Comparison of ENCODE assay signal across 18 cellular contexts in the genomic region with DNA sequence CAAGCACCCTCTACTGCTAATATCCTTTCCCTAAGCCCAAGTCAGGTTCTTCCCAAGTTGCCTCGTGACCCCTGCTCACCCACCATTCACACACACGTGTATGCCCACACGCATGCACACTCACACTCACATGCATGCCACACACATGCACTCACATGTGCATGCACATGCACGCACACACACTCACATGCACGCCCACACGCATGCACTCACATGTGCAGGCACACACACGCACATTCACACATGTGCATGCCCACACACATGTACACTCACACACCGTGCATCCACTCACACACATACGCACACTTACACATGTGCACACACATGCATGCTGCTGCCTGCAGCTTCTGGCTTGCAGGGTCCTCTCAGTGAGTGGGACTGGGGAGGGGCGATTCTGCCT.
DNase-seq lines count a peak whose midpoint lies in the region; ATAC-seq, FAIRE-seq and TF ChIP-seq lines count a peak whose summit lies in the region.
"Had no signal": no experiment of that assay in that cellular context is flagged by ENCODE, and none has a peak within 500 bp of the region (broad histone marks: within the 10 kb centered on the region; RNA-seq: fewer than 3 reads in every experiment).

No MANE protein-coding gene starts in this region.

- no TSS peak for BruUV-seq in HepG2 (replicated peaks; lab: Mats Ljungman, UMichigan)

- TF ChIP-seq RAD21 in HepG2 (CRISPR knock-in tag; IDR thresholded peaks at IDR 0.05) = no peak

- H3K9me3 Mint-ChIP-seq in nephron progenitor cell = no peaks in the 10 kb centered on the region
- no peaks in the 10 kb centered on the region for H3K9me3 Mint-ChIP-seq in activated naive CD4-positive, alpha-beta T cell treated with anti-CD3 and anti-CD28 coated beads for 36 hours

- H3K27me3 Mint-ChIP-seq in nephron progenitor cell (ENCODE audit: low read depth, poor library complexity) = no peaks in the 10 kb centered on the region
- no peaks in the 10 kb centered on the region for H3K27me3 Mint-ChIP-seq in activated naive CD4-positive, alpha-beta T cell treated with anti-CD3 and anti-CD28 coated beads for 36 hours (ENCODE audit: low read depth)

- 94% methylated on average over 10 of the region's 10 CpGs for WGBS in HepG2 (ENCODE audit: low lambda C conversion rate)
- 94% methylated on average over 10 of the region's 10 CpGs for WGBS in right lobe of liver (ENCODE audit: insufficient coverage, low coverage, low lambda C conversion rate, missing lambda C conversion rate)
- 88% methylated on average over 10 of the region's 10 CpGs for WGBS in body of pancreas, 2 donors
- 78 to 91% methylated on average over 10 of the region's 10 CpGs for WGBS in upper lobe of left lung, 2 donors

- peaks cover 0 to 2% of the 10 kb centered on the region in 2 experiments; a peak in 2 of 5 replicates for H3K36me3 ChIP-seq in HepG2 (replicated peaks in 1 of 2; ENCODE audit: control insufficient read depth in 1 of 2, insufficient read depth in 2 of 2, low read length in 2 of 2)
- H3K36me3 ChIP-seq in right lobe of liver = no peaks in the 10 kb centered on the region
- H3K36me3 ChIP-seq in body of pancreas (replicated peaks in 1 of 2; ENCODE audit: insufficient read depth in 1 of 2, low read depth in 2 of 2) = no peaks in the 10 kb centered on the region
- H3K36me3 ChIP-seq in upper lobe of left lung = peaks cover 0 to 21% (median 0%) of the 10 kb centered on the region in 4 donors

- H3K27ac Mint-ChIP-seq in nephron progenitor cell = peak overlapping the region; percentile 22
- no peak overlapping the region for H3K27ac Mint-ChIP-seq in activated naive CD4-positive, alpha-beta T cell treated with anti-CD3 and anti-CD28 coated beads for 36 hours

- intact Hi-C loops in HepG2 (cut with micrococcal nuclease; ENCODE audit: unreplicated experiment) (no loop called here), right lobe of liver (cut with DNase I) (no loop called here), body of pancreas (cut with DNase I) (loop anchor here (5.0 kb wide), 1 partner anchor 33 kb away; no protein-coding TSS in a partner anchor)
- intact Hi-C loops in activated naive CD4-positive, alpha-beta T cell treated with anti-CD3 and anti-CD28 coated beads for 36 hours (cut with micrococcal nuclease) = no loop called here

- no peak overlapping the region for H2AFZ ChIP-seq in HepG2 (ENCODE audit: low read length)

- no peak overlapping the region for H3K4me3 Mint-ChIP-seq in nephron progenitor cell
- H3K4me3 Mint-ChIP-seq in activated naive CD4-positive, alpha-beta T cell treated with anti-CD3 and anti-CD28 coated beads for 36 hours = no peak overlapping the region

- no peak for FAIRE-seq in HepG2 (lab: Jason Lieb, UNC)
- FAIRE-seq: A549, H54 had no signal

- H3K4me1 Mint-ChIP-seq in nephron progenitor cell = peaks cover 37% of the 10 kb centered on the region
- H3K4me1 Mint-ChIP-seq in activated naive CD4-positive, alpha-beta T cell treated with anti-CD3 and anti-CD28 coated beads for 36 hours (ENCODE audit: low read depth) = no peaks in the 10 kb centered on the region

- in situ Hi-C loops in HepG2 (cut with HindIII; ENCODE audit: extremely low pct_ligation_motif_present, low pct_unique_long_range_greater_than_20kb) = no loop called here

- H3K27me3 ChIP-seq in HepG2 (ENCODE audit: control insufficient read depth in 1 of 2, insufficient read depth in 2 of 2, low read length in 2 of 2) = no peaks in the 10 kb centered on the region
- no peaks in the 10 kb centered on the region for H3K27me3 ChIP-seq in right lobe of liver
- H3K27me3 ChIP-seq in body of pancreas = no peaks in the 10 kb centered on the region
- no peaks in the 10 kb centered on the region for H3K27me3 ChIP-seq in upper lobe of left lung

- peaks cover 74% of the 10 kb centered on the region for H3K4me1 ChIP-seq in HepG2 (ENCODE audit: insufficient read depth, low read length)
- H3K4me1 ChIP-seq in right lobe of liver = peaks cover 0 to 15% (median 5%) of the 10 kb centered on the region in 4 donors
- H3K4me1 ChIP-seq in body of pancreas = peaks cover 96% of the 10 kb centered on the region
- H3K4me1 ChIP-seq in upper lobe of left lung = peaks cover 69 to 95% (median 79%) of the 10 kb centered on the region in 4 donors

- no peak for TF ChIP-seq POLR2A in HepG2 (IDR thresholded peaks at IDR 0.05; ENCODE audit: insufficient read depth in 1 of 2, low read depth in 2 of 2, low read length in 2 of 2)
- no peak for TF ChIP-seq POLR2A in right lobe of liver (IDR thresholded peaks at IDR 0.05)
- no peak for TF ChIP-seq POLR2A in body of pancreas (IDR thresholded peaks at IDR 0.05)
- TF ChIP-seq POLR2A in upper lobe of left lung (IDR thresholded peaks at IDR 0.05) = no peak

- CTCF ChIA-PET in HepG2 (lab: Yijun Ruan, JAX; ENCODE audit: low intra/inter-chr PET ratio, low total read pairs) = no interaction called here
- CTCF ChIA-PET in activated naive CD4-positive, alpha-beta T cell treated with anti-CD3 and anti-CD28 coated beads for 36 hours (lab: Charles Lee) = interaction anchor here (0.6 kb wide), 1 partner anchor 292 kb away, joined by 7 read pairs; no protein-coding TSS in a partner anchor

- H4K20me1 ChIP-seq in HepG2 (ENCODE audit: insufficient read depth, low read length) = 0 out of 2 replicates have a peak, but pooled peaks cover 4% of the 10 kb centered on the region

- POLR2A ChIA-PET in HepG2 (lab: Yijun Ruan, JAX) = interaction anchor here (1.4 kb wide), 1 partner anchor 10 kb away, joined by 4 read pairs; no protein-coding TSS in a partner anchor

- peaks cover 10% of the 10 kb centered on the region for H3K36me3 Mint-ChIP-seq in nephron progenitor cell (ENCODE audit: low read depth)
- no peaks in the 10 kb centered on the region for H3K36me3 Mint-ChIP-seq in activated naive CD4-positive, alpha-beta T cell treated with anti-CD3 and anti-CD28 coated beads for 36 hours (ENCODE audit: low read depth)

- peaks cover 31% of the 10 kb centered on the region for H3K79me2 ChIP-seq in HepG2 (ENCODE audit: insufficient read depth, low read length)

- H3K4me3 ChIP-seq in HepG2 (replicated peaks in 1 of 3; ENCODE audit: insufficient read depth in 1 of 3, low read depth in 2 of 3, low read length in 3 of 3) (no peak overlapping the region), right lobe of liver (no peak overlapping the region), body of pancreas (no peak overlapping the region), upper lobe of left lung (no peak overlapping the region)
- H3K4me3 ChIP-seq: A549 had no signal

- H3K9me3 ChIP-seq in HepG2 (ENCODE audit: low read length) (no peaks in the 10 kb centered on the region), right lobe of liver (no peaks in the 10 kb centered on the region), body of pancreas (no peaks in the 10 kb centered on the region), upper lobe of left lung (no peaks in the 10 kb centered on the region)
- H3K9me3 ChIP-seq: A549 had no signal

- TF ChIP-seq CTCF in HepG2 (CRISPR knock-in tag; IDR thresholded peaks at IDR 0.05) (no peak), right lobe of liver (IDR thresholded peaks at IDR 0.05) (no peak), body of pancreas (IDR thresholded peaks at IDR 0.05) (no peak), nephron progenitor cell (IDR thresholded peaks at IDR 0.05) (no peak), upper lobe of left lung (IDR thresholded peaks at IDR 0.05) (no peak)

- H3K4me2 ChIP-seq in HepG2 (ENCODE audit: low read depth, low read length) = no peak overlapping the region; the same call in 1 of the 2 replicates
- H3K4me2 ChIP-seq: A549 had no signal

- no peak overlapping the region for H3K27ac ChIP-seq in HepG2 (ENCODE audit: extremely low read length, insufficient read depth, low read length)
- H3K27ac ChIP-seq in right lobe of liver = no peak overlapping the region
- H3K27ac ChIP-seq in body of pancreas = peak overlapping the region in 3 of 4 donors; percentile 56 to 95 (median 90)
- no peak overlapping the region for H3K27ac ChIP-seq in upper lobe of left lung
- H3K27ac ChIP-seq: C4-2B had no signal

- no peak for ATAC-seq in HepG2
- ATAC-seq in right lobe of liver = no peak
- no peak for ATAC-seq in body of pancreas
- no peak for ATAC-seq in upper lobe of left lung (ENCODE audit: low FRiP score in 2 of 2)
- no peak for ATAC-seq in GM21529 (IDR thresholded peaks at IDR 0.05; ENCODE audit: unreplicated experiment)
- ATAC-seq: A549 had no signal

- DNase-seq in HepG2 (ENCODE audit: low spot score) (no peak), right lobe of liver (no peak), body of pancreas (no peak), nephron progenitor cell (no peak), upper lobe of left lung (no peak), ureter (ENCODE audit: low spot score) (no peak)
- DNase-seq in activated naive CD4-positive, alpha-beta T cell treated with anti-CD3 and anti-CD28 coated beads for 36 hours = no peak
- DNase-seq: DMS153, EL, KG1, NCI-H1092, NCI-H2081, NCI-H510A, NCI-H774 had no signal

- TF ChIP-seq EP300 in HepG2 (IDR thresholded peaks at IDR 0.05; ENCODE audit: low read depth in 2 of 2, low read length in 2 of 2) (no peak), HepG2 (CRISPR knock-in tag; IDR thresholded peaks at IDR 0.05; ENCODE audit: borderline replicate concordance) (no peak), upper lobe of left lung (IDR thresholded peaks at IDR 0.05) (no peak)

- H3K9ac ChIP-seq in HepG2 (ENCODE audit: insufficient read depth, low read depth, low read length) = no peak overlapping the region

Comparison
In these comparisons a context has a peak if more than half of its experiments do, and no peak if none do; other contexts are left out.
1. H3K27ac ChIP-seq: peak in body of pancreas (3 of 4); none in HepG2 (single experiment), right lobe of liver (0 of 3) and upper lobe of left lung (0 of 4).